1 cellular context compared by ENCODE assay signal in the genomic region with DNA sequence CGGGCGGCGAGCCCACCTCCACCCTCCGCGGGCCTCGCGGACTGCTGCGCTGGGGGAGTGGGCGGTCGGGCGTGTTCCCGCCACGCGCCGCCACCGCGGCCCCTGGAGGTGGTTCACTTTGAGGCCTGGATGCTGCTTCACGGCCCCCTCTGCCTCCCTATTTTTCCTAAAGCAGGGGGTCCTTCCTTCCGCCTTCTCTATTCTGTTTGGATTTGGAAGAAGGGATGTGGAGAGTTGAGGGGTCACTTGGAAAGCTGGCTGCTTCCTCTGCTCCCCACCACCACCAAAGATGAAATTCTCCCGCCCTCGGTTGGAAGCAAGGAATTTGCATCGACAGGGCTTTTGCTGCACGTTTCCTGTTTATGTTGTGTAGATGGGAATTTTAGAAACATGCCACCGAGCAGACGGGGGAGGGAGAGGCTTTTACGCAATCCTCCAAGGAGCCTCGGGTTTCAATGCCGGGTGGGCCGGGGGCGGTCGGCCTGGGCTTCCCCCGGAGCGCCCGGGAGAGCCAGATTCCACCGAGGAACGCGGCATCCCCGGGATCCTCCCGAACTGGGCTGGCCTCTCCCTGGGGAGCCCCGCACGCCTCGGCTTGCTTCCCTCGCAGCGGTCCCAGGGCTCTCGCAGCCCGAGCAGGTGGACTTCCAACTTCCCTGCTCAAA.
TF ChIP-seq lines count a peak whose summit lies in the region.

No MANE protein-coding gene starts in this region.

TF ChIP-seq in HepG2, 621 proteins besides CTCF, POLR2A, EP300 and RAD21 (continued from another document and continues in another):
- no peak for TF ChIP-seq PLRG1 (conservative IDR thresholded peaks at IDR 0.05)
- TF ChIP-seq POLR2AphosphoS5 (IDR thresholded peaks at IDR 0.05; ENCODE audit: low read depth, low read length), result peak; percentile 40; the same call in 1 of the 2 replicates
- TF ChIP-seq, protein P1, sequence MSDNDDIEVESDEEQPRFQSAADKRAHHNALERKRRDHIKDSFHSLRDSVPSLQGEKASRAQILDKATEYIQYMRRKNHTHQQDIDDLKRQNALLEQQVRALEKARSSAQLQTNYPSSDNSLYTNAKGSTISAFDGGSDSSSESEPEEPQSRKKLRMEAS (IDR thresholded peaks at IDR 0.05), result peak; percentile 26; the same call in 1 of the 2 replicates
- TF ChIP-seq ZNF274 (CRISPR knock-in tag; IDR thresholded peaks at IDR 0.05), result 0 out of 2 replicates have a peak, but pooled peaks have one; percentile 29
- no peak for TF ChIP-seq SNAI1 (CRISPR knock-in tag; IDR thresholded peaks at IDR 0.05; ENCODE audit: borderline replicate concordance)
- peak; percentile 25; the same call in 1 of the 2 replicates for TF ChIP-seq ZNF556 (CRISPR knock-in tag; IDR thresholded peaks at IDR 0.05; ENCODE audit: borderline replicate concordance)
- TF ChIP-seq ZNF644 (CRISPR knock-in tag; IDR thresholded peaks at IDR 0.05; ENCODE audit: low read depth), result no peak
- no peak for TF ChIP-seq KLF12 (CRISPR knock-in tag; IDR thresholded peaks at IDR 0.05; ENCODE audit: borderline replicate concordance)
- TF ChIP-seq, protein P2, sequence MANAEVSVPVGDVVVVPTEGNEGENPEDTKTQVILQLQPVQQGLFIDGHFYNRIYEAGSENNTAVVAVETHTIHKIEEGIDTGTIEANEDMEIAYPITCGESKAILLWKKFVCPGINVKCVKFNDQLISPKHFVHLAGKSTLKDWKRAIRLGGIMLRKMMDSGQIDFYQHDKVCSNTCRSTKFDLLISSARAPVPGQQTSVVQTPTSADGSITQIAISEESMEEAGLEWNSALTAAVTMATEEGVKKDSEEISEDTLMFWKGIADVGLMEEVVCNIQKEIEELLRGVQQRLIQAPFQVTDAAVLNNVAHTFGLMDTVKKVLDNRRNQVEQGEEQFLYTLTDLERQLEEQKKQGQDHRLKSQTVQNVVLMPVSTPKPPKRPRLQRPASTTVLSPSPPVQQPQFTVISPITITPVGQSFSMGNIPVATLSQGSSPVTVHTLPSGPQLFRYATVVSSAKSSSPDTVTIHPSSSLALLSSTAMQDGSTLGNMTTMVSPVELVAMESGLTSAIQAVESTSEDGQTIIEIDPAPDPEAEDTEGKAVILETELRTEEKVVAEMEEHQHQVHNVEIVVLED (CRISPR knock-in tag; IDR thresholded peaks at IDR 0.05; ENCODE audit: borderline replicate concordance), result no peak
- TF ChIP-seq, protein P3, sequence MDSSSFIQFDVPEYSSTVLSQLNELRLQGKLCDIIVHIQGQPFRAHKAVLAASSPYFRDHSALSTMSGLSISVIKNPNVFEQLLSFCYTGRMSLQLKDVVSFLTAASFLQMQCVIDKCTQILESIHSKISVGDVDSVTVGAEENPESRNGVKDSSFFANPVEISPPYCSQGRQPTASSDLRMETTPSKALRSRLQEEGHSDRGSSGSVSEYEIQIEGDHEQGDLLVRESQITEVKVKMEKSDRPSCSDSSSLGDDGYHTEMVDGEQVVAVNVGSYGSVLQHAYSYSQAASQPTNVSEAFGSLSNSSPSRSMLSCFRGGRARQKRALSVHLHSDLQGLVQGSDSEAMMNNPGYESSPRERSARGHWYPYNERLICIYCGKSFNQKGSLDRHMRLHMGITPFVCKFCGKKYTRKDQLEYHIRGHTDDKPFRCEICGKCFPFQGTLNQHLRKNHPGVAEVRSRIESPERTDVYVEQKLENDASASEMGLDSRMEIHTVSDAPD (CRISPR knock-in tag; IDR thresholded peaks at IDR 0.05), result 0 out of 2 replicates have a peak, but pooled peaks have one; percentile 10
- TF ChIP-seq, protein P4, sequence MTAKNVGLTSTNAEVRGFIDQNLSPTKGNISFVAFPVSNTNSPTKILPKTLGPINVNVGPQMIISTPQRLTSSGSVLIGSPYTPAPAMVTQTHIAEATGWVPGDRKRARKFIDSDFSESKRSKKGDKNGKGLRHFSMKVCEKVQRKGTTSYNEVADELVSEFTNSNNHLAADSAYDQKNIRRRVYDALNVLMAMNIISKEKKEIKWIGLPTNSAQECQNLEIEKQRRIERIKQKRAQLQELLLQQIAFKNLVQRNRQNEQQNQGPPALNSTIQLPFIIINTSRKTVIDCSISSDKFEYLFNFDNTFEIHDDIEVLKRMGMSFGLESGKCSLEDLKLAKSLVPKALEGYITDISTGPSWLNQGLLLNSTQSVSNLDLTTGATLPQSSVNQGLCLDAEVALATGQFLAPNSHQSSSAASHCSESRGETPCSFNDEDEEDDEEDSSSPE (CRISPR knock-in tag; IDR thresholded peaks at IDR 0.05), result no peak
- no peak for TF ChIP-seq SMAD3 (CRISPR knock-in tag; IDR thresholded peaks at IDR 0.05)
- TF ChIP-seq, protein P5, sequence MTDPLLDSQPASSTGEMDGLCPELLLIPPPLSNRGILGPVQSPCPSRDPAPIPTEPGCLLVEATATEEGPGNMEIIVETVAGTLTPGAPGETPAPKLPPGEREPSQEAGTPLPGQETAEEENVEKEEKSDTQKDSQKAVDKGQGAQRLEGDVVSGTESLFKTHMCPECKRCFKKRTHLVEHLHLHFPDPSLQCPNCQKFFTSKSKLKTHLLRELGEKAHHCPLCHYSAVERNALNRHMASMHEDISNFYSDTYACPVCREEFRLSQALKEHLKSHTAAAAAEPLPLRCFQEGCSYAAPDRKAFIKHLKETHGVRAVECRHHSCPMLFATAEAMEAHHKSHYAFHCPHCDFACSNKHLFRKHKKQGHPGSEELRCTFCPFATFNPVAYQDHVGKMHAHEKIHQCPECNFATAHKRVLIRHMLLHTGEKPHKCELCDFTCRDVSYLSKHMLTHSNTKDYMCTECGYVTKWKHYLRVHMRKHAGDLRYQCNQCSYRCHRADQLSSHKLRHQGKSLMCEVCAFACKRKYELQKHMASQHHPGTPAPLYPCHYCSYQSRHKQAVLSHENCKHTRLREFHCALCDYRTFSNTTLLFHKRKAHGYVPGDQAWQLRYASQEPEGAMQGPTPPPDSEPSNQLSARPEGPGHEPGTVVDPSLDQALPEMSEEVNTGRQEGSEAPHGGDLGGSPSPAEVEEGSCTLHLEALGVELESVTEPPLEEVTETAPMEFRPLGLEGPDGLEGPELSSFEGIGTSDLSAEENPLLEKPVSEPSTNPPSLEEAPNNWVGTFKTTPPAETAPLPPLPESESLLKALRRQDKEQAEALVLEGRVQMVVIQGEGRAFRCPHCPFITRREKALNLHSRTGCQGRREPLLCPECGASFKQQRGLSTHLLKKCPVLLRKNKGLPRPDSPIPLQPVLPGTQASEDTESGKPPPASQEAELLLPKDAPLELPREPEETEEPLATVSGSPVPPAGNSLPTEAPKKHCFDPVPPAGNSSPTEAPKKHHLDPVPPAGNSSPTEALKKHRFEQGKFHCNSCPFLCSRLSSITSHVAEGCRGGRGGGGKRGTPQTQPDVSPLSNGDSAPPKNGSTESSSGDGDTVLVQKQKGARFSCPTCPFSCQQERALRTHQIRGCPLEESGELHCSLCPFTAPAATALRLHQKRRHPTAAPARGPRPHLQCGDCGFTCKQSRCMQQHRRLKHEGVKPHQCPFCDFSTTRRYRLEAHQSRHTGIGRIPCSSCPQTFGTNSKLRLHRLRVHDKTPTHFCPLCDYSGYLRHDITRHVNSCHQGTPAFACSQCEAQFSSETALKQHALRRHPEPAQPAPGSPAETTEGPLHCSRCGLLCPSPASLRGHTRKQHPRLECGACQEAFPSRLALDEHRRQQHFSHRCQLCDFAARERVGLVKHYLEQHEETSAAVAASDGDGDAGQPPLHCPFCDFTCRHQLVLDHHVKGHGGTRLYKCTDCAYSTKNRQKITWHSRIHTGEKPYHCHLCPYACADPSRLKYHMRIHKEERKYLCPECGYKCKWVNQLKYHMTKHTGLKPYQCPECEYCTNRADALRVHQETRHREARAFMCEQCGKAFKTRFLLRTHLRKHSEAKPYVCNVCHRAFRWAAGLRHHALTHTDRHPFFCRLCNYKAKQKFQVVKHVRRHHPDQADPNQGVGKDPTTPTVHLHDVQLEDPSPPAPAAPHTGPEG (CRISPR knock-in tag; IDR thresholded peaks at IDR 0.05), result peak; percentile 66; the same call in 1 of the 2 replicates
- TF ChIP-seq, protein P6, sequence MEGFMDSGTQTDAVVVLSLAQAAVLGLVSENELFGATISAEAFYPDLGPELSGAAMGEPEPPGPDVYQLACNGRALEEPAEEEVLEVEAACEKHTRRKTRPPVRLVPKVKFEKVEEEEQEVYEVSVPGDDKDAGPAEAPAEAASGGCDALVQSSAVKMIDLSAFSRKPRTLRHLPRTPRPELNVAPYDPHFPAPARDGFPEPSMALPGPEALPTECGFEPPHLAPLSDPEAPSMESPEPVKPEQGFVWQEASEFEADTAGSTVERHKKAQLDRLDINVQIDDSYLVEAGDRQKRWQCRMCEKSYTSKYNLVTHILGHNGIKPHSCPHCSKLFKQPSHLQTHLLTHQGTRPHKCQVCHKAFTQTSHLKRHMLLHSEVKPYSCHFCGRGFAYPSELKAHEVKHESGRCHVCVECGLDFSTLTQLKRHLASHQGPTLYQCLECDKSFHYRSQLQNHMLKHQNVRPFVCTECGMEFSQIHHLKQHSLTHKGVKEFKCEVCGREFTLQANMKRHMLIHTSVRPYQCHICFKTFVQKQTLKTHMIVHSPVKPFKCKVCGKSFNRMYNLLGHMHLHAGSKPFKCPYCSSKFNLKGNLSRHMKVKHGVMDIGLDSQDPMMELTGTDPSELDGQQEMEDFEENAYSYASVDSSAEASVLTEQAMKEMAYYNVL (CRISPR knock-in tag; IDR thresholded peaks at IDR 0.05; ENCODE audit: borderline replicate concordance), result no peak
- TF ChIP-seq NR2F1 (CRISPR knock-in tag; IDR thresholded peaks at IDR 0.05), result no peak
- TF ChIP-seq POGZ (CRISPR knock-in tag; IDR thresholded peaks at IDR 0.05), result no peak
- TF ChIP-seq MEIS2 (CRISPR knock-in tag; IDR thresholded peaks at IDR 0.05), result no peak
- no peak for TF ChIP-seq RFXANK (CRISPR knock-in tag; IDR thresholded peaks at IDR 0.05)
- TF ChIP-seq MTA3 (CRISPR knock-in tag; IDR thresholded peaks at IDR 0.05), result no peak
- TF ChIP-seq, protein P7, sequence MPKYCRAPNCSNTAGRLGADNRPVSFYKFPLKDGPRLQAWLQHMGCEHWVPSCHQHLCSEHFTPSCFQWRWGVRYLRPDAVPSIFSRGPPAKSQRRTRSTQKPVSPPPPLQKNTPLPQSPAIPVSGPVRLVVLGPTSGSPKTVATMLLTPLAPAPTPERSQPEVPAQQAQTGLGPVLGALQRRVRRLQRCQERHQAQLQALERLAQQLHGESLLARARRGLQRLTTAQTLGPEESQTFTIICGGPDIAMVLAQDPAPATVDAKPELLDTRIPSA (CRISPR knock-in tag; IDR thresholded peaks at IDR 0.05; ENCODE audit: borderline replicate concordance), result no peak
- TF ChIP-seq YY1 (IDR thresholded peaks at IDR 0.05; ENCODE audit: insufficient read depth, insufficient replicate concordance, low read depth, low read length), result no peak
- TF ChIP-seq TRIM24 (CRISPR knock-in tag; IDR thresholded peaks at IDR 0.05), result no peak
- TF ChIP-seq RFX1 (IDR thresholded peaks at IDR 0.05), result no peak
- no peak for TF ChIP-seq ZMAT3 (CRISPR knock-in tag; conservative IDR thresholded peaks at IDR 0.05)
- TF ChIP-seq, protein P8, sequence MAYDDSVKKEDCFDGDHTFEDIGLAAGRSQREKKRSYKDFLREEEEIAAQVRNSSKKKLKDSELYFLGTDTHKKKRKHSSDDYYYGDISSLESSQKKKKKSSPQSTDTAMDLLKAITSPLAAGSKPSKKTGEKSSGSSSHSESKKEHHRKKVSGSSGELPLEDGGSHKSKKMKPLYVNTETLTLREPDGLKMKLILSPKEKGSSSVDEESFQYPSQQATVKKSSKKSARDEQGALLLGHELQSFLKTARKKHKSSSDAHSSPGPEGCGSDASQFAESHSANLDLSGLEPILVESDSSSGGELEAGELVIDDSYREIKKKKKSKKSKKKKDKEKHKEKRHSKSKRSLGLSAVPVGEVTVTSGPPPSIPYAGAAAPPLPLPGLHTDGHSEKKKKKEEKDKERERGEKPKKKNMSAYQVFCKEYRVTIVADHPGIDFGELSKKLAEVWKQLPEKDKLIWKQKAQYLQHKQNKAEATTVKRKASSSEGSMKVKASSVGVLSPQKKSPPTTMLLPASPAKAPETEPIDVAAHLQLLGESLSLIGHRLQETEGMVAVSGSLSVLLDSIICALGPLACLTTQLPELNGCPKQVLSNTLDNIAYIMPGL (CRISPR knock-in tag; IDR thresholded peaks at IDR 0.05; ENCODE audit: borderline replicate concordance in 1 of 2, low read depth in 1 of 2), result 0 out of 4 replicates have a peak, but pooled peaks of 1 of the 2 experiments have one; percentile 44
- no peak for TF ChIP-seq JUNB (CRISPR knock-in tag; IDR thresholded peaks at IDR 0.05; ENCODE audit: borderline replicate concordance)
- TF ChIP-seq ARNT (IDR thresholded peaks at IDR 0.05), result no peak
- peak; percentile 6; the same call in 1 of the 2 replicates for TF ChIP-seq YEATS4 (CRISPR knock-in tag; IDR thresholded peaks at IDR 0.05; ENCODE audit: borderline replicate concordance)
- TF ChIP-seq ZNF292 (CRISPR knock-in tag; IDR thresholded peaks at IDR 0.05; ENCODE audit: borderline replicate concordance, low read depth), result peak; percentile 61; the same call in 1 of the 2 replicates
- TF ChIP-seq RXRA (CRISPR knock-in tag; IDR thresholded peaks at IDR 0.05), result peak; percentile 26; the same call in 1 of the 2 replicates
- TF ChIP-seq, protein P9, sequence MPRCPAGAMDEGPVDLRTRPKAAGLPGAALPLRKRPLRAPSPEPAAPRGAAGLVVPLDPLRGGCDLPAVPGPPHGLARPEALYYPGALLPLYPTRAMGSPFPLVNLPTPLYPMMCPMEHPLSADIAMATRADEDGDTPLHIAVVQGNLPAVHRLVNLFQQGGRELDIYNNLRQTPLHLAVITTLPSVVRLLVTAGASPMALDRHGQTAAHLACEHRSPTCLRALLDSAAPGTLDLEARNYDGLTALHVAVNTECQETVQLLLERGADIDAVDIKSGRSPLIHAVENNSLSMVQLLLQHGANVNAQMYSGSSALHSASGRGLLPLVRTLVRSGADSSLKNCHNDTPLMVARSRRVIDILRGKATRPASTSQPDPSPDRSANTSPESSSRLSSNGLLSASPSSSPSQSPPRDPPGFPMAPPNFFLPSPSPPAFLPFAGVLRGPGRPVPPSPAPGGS (CRISPR knock-in tag; IDR thresholded peaks at IDR 0.05), result no peak
- no peak for TF ChIP-seq SSRP1 (CRISPR knock-in tag; IDR thresholded peaks at IDR 0.05)
- TF ChIP-seq KMT2A (CRISPR knock-in tag; IDR thresholded peaks at IDR 0.05), result no peak
- no peak for TF ChIP-seq TEAD2 (CRISPR knock-in tag; IDR thresholded peaks at IDR 0.05)
- TF ChIP-seq ZSCAN29 (CRISPR knock-in tag; conservative IDR thresholded peaks at IDR 0.05), result no peak
- no peak for TF ChIP-seq ZBTB8A (CRISPR knock-in tag; IDR thresholded peaks at IDR 0.05; ENCODE audit: borderline replicate concordance, low read depth)
- TF ChIP-seq SOX6 (IDR thresholded peaks at IDR 0.05), result no peak
- peak; percentile 28; the same call in 1 of the 2 replicates for TF ChIP-seq SOX6 (CRISPR knock-in tag; IDR thresholded peaks at IDR 0.05)
- TF ChIP-seq ZNF234 (CRISPR knock-in tag; conservative IDR thresholded peaks at IDR 0.05), result no peak
- no peak for TF ChIP-seq ADNP (CRISPR knock-in tag; IDR thresholded peaks at IDR 0.05)
- no peak for TF ChIP-seq TOE1 (CRISPR knock-in tag; IDR thresholded peaks at IDR 0.05)
- TF ChIP-seq, protein P10, sequence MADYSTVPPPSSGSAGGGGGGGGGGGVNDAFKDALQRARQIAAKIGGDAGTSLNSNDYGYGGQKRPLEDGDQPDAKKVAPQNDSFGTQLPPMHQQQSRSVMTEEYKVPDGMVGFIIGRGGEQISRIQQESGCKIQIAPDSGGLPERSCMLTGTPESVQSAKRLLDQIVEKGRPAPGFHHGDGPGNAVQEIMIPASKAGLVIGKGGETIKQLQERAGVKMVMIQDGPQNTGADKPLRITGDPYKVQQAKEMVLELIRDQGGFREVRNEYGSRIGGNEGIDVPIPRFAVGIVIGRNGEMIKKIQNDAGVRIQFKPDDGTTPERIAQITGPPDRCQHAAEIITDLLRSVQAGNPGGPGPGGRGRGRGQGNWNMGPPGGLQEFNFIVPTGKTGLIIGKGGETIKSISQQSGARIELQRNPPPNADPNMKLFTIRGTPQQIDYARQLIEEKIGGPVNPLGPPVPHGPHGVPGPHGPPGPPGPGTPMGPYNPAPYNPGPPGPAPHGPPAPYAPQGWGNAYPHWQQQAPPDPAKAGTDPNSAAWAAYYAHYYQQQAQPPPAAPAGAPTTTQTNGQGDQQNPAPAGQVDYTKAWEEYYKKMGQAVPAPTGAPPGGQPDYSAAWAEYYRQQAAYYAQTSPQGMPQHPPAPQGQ (CRISPR knock-in tag; IDR thresholded peaks at IDR 0.05; ENCODE audit: borderline replicate concordance), result no peak
- TF ChIP-seq NRL (CRISPR knock-in tag; IDR thresholded peaks at IDR 0.05; ENCODE audit: borderline replicate concordance), result no peak; the same call in 1 of the 2 replicates
